8 cellular contexts compared by ENCODE assay signal in the genomic region with DNA sequence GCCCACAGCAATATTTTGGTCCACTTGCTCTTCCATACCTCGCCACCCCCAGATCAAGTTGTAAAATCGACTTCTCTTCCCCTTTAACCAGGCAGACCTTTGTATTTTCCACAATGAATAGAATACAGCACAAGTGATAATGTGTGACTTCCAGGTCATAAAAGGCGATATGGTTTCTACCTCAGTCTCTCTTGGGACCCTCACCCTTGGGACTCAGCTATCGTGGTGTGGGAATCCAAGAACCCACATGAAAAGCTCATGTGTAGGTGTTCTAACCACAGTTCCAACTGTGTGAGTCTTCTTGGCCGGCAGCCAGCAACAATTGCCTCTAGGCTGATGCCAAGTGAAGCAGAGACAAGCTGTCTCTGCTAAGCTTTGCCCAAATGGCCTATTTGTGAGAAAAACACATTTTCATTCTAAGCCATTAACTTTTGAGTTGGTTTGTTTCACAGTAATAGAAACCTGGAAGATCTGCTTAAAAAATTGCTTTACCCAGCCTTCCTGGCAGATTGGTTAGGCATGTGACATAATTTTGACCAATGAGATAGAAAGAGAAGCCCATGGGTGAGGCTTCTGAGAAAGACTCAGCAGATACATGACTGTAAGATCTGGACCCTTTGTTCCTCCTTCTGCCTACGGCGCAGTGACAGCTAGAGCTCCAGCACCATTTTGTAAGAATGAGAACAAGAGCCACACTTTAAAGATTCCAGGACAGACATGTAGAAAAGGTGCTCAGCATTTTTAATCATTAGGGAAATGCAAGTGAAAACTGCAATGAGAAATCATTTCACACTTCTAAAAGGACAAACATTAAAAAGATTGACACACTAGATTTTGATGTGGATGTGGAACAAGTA. TPM values are rescaled to one million over a fixed set of nuclear protein-coding genes. Genes with fewer than 3 reads are reported as not detected.
DNase-seq lines count a peak whose midpoint lies in the region; ATAC-seq, FAIRE-seq and TF ChIP-seq lines count a peak whose summit lies in the region.

No MANE protein-coding gene starts in this region.

- H3K36me3 Mint-ChIP-seq in activated naive CD4-positive, alpha-beta T cell treated with anti-CD3 and anti-CD28 coated beads, Interleukin-2, amount 10 ng/mL, durations not matched to agents 7 days and 5 days, result no peaks in the 10 kb centered on the region

- no peaks in the 10 kb centered on the region for H3K36me3 ChIP-seq in BLaER1 treated with 17β-estradiol and CSF1 and Interleukin-3, amounts not matched to agents 10 nM and 100 nM
- H3K36me3 ChIP-seq in Peyer's patch, result no peaks in the 10 kb centered on the region

- CTCF ChIA-PET in activated naive CD4-positive, alpha-beta T cell treated with anti-CD3 and anti-CD28 coated beads, Interleukin-2, amount 10 ng/mL, durations not matched to agents 7 days and 5 days (lab: Charles Lee), result interaction anchor here (3.6 kb wide), 1 partner anchor 16 kb away, joined by 15 read pairs; no protein-coding TSS in a partner anchor

- peaks cover 12 to 88% (median 78%) of the 10 kb centered on the region in 11 experiments; a peak in 21 of 22 replicates for H3K27me3 ChIP-seq in BLaER1 treated with 17β-estradiol and CSF1 and Interleukin-3, amounts not matched to agents 10 nM and 100 nM
- H3K27me3 ChIP-seq in Peyer's patch, result no peaks in the 10 kb centered on the region

- peaks cover 0 to 20% (median 13%) of the 10 kb centered on the region in 10 experiments; a peak in 16 of 20 replicates for H3K4me1 ChIP-seq in BLaER1 treated with 17β-estradiol and CSF1 and Interleukin-3, amounts not matched to agents 10 nM and 100 nM
- H3K4me1 ChIP-seq in Peyer's patch, result no peaks in the 10 kb centered on the region

- intact Hi-C loops in lower leg skin (cut with DNase I; ENCODE audit: low total_unique reads), result no loop called here

- no peak overlapping the region for H3K4me3 ChIP-seq in BLaER1 treated with 17β-estradiol and CSF1 and Interleukin-3, amounts not matched to agents 10 nM and 100 nM
- H3K4me3 ChIP-seq in Peyer's patch (no peak overlapping the region), lower leg skin (ENCODE audit: low read depth, poor library complexity, severe bottlenecking) (no peak overlapping the region)

- peak; percentile 95 for FAIRE-seq in GM19239 (lab: Jason Lieb, UNC)

- H4K20me1 ChIP-seq in BLaER1 treated with 17β-estradiol and CSF1 and Interleukin-3, amounts not matched to agents 10 nM and 100 nM, result peaks cover 0 to 12% (median 0%) of the 10 kb centered on the region in 11 experiments; a peak in 2 of 22 replicates

- no peak for TF ChIP-seq CTCF in Peyer's patch (IDR thresholded peaks at IDR 0.05)
- TF ChIP-seq CTCF in lower leg skin (IDR thresholded peaks at IDR 0.05), result no peak

- TF ChIP-seq POLR2A in Peyer's patch (IDR thresholded peaks at IDR 0.05) (no peak), lower leg skin (IDR thresholded peaks at IDR 0.05) (no peak)

- peak overlapping the region in 9 of 11 experiments; percentile 39 to 72 (median 68); a peak in 19 of 22 replicates for H3K4me2 ChIP-seq in BLaER1 treated with 17β-estradiol and CSF1 and Interleukin-3, amounts not matched to agents 10 nM and 100 nM

- peaks cover 14% of the 10 kb centered on the region for H3K4me1 Mint-ChIP-seq in activated naive CD4-positive, alpha-beta T cell treated with anti-CD3 and anti-CD28 coated beads, Interleukin-2, amount 10 ng/mL, durations not matched to agents 7 days and 5 days

- peaks cover 18% of the 10 kb centered on the region for H3K27me3 Mint-ChIP-seq in activated naive CD4-positive, alpha-beta T cell treated with anti-CD3 and anti-CD28 coated beads, Interleukin-2, amount 10 ng/mL, durations not matched to agents 7 days and 5 days

- ATAC-seq in HG03175 (IDR thresholded peaks at IDR 0.05; ENCODE audit: unreplicated experiment), result peak; percentile 89

- H3K4me3 Mint-ChIP-seq in activated naive CD4-positive, alpha-beta T cell treated with anti-CD3 and anti-CD28 coated beads, Interleukin-2, amount 10 ng/mL, durations not matched to agents 7 days and 5 days, result no peak overlapping the region

- DNase-seq in GM19239 (ENCODE audit: insufficient read length, low spot score), result no peak
- peak; percentile 65 to 90 (median 68) for DNase-seq in Peyer's patch
- DNase-seq in activated naive CD4-positive, alpha-beta T cell treated with anti-CD3 and anti-CD28 coated beads, Interleukin-2, amount 10 ng/mL, durations not matched to agents 7 days and 5 days, result peak; percentile 73
- DNase-seq in lower leg skin (ENCODE audit: low spot score in 2 of 2), result peak; percentile 21 to 86
- DNase-seq in stimulated activated naive CD4-positive, alpha-beta T cell treated with Interleukin-2 at 50 U/mL for 16 hours (lab: John Stamatoyannopoulos, UW), result peak; percentile 65
- DNase-seq in SHP77 treated with DMSO at 0.1 percent for 48 hours (lab: John Stamatoyannopoulos, UW), result no peak

- peak overlapping the region; percentile 42 for H3K27ac Mint-ChIP-seq in activated naive CD4-positive, alpha-beta T cell treated with anti-CD3 and anti-CD28 coated beads, Interleukin-2, amount 10 ng/mL, durations not matched to agents 7 days and 5 days

- H3K9me3 ChIP-seq in BLaER1 treated with 17β-estradiol and CSF1 and Interleukin-3, amounts not matched to agents 10 nM and 100 nM (replicated peaks in 1 of 11), result no peaks in the 10 kb centered on the region
- no peaks in the 10 kb centered on the region for H3K9me3 ChIP-seq in Peyer's patch

- no peaks in the 10 kb centered on the region for H3K9me3 Mint-ChIP-seq in activated naive CD4-positive, alpha-beta T cell treated with anti-CD3 and anti-CD28 coated beads, Interleukin-2, amount 10 ng/mL, durations not matched to agents 7 days and 5 days

- no peak overlapping the region for H3K9ac ChIP-seq in BLaER1 treated with 17β-estradiol and CSF1 and Interleukin-3, amounts not matched to agents 10 nM and 100 nM

- H3K27ac ChIP-seq in BLaER1 treated with 17β-estradiol and CSF1 and Interleukin-3, amounts not matched to agents 10 nM and 100 nM, result no peak overlapping the region
- H3K27ac ChIP-seq in Peyer's patch, result no peak overlapping the region

- 62 to 67% methylated on average over 7 of the region's 7 CpGs for WGBS in lower leg skin, 2 donors

RNA-seq across cellular contexts. Expression of gene MLLT3, which starts 18.3 kb away (rescaled TPM):
- total RNA-seq in Peyer's patch (10 to 100 TPM; 15.1 to 30.5 (median 18.4) TPM), lower leg skin (10 to 100 TPM; 10.6 to 15.2 (median 12.5) TPM)

RNA-seq across cellular contexts. Expression of gene FOCAD, which starts 43.5 kb away (rescaled TPM):
- total RNA-seq in Peyer's patch (10 to 100 TPM; 19.4 to 42.1 (median 28.7) TPM), lower leg skin (10 to 100 TPM; 13.9 to 31.2 (median 22.0) TPM)

Comparison
In these comparisons a context has a peak if more than half of its experiments do, and no peak if none do; other contexts are left out.
1. DNase-seq: peak in Peyer's patch (3 of 3), activated naive CD4-positive, alpha-beta T cell treated with anti-CD3 and anti-CD28 coated beads, Interleukin-2, amount 10 ng/mL, durations not matched to agents 7 days and 5 days (single experiment), lower leg skin (2 of 2) and stimulated activated naive CD4-positive, alpha-beta T cell treated with Interleukin-2 at 50 U/mL for 16 hours (single experiment); none in GM19239 (single experiment) and SHP77 treated with DMSO at 0.1 percent for 48 hours (single experiment).